In the genomic region with DNA sequence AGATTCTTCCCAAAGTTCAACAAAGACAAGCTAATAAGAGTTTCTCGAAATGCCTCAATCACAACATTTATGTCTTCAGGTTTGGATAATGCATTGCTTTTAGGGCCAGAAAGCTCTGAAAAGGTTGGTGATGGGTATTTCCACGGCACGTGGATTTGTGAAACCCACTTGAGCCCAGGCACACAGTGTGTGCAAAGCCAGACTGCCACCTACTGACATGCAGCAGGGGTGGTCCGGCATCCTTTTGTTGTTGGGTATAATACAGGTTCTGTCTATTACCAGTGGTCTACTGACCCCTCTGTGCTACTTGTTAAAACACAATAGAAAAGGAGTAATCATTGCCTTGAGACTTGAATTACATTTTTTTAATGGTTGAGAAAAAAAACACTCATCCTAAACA, we compare ENCODE assay signal across 10 cellular contexts.
DNase-seq lines count a peak whose midpoint lies in the region; ATAC-seq, FAIRE-seq and TF ChIP-seq lines count a peak whose summit lies in the region.
"Had no signal": no experiment of that assay in that cellular context is flagged by ENCODE, and none has a peak within 500 bp of the region (broad histone marks: within the 10 kb centered on the region; RNA-seq: fewer than 3 reads in every experiment).

No MANE protein-coding gene starts in this region.

- ATAC-seq in HG02571 (IDR thresholded peaks at IDR 0.05; ENCODE audit: unreplicated experiment), result no peak

- H3K4me3 ChIP-seq in fibroblast of pulmonary artery (replicated peaks; ENCODE audit: low read depth, low read length), result no peak overlapping the region

- no peak for TF ChIP-seq POLR2A in GM12892 (IDR thresholded peaks at IDR 0.05; ENCODE audit: low read depth, low read length)

- peak; percentile 14 for FAIRE-seq in GM12892 (lab: Jason Lieb, UNC)
- FAIRE-seq: colon had no signal

- no peak for DNase-seq in GM12892 (ENCODE audit: insufficient read length)
- DNase-seq in NCI-H524 treated with DMSO at 0.1 percent for 48 hours (lab: John Stamatoyannopoulos, UW), result peak; percentile 11
- DNase-seq in fibroblast of pulmonary artery (ENCODE audit: low read depth), result peak; percentile 56
- DNase-seq in pulmonary artery endothelial cell (ENCODE audit: low read depth, low spot score), result peak; percentile 30
- DNase-seq in NCI-H510A (lab: John Stamatoyannopoulos, UW), result no peak
- no peak for DNase-seq in activated naive CD4-positive, alpha-beta T cell treated with anti-CD3 and anti-CD28 coated beads, Interleukin-2, amount 50 U/mL, for 16 hours
- no peak for DNase-seq in cortex of kidney (lab: John Stamatoyannopoulos, UW)
- DNase-seq: T1000 had no signal

- peak; percentile 53 for TF ChIP-seq CTCF in fibroblast of pulmonary artery (IDR thresholded peaks at IDR 0.05; ENCODE audit: low read length, missing control alignments)

Comparison
In these comparisons a context has a peak if more than half of its experiments do, and no peak if none do; other contexts are left out.
1. DNase-seq: peak in NCI-H524 treated with DMSO at 0.1 percent for 48 hours (single experiment), fibroblast of pulmonary artery (single experiment) and pulmonary artery endothelial cell (single experiment); none in GM12892 (single experiment), NCI-H510A (single experiment), activated naive CD4-positive, alpha-beta T cell treated with anti-CD3 and anti-CD28 coated beads, Interleukin-2, amount 50 U/mL, for 16 hours (single experiment) and cortex of kidney (single experiment).